In the genomic region with DNA sequence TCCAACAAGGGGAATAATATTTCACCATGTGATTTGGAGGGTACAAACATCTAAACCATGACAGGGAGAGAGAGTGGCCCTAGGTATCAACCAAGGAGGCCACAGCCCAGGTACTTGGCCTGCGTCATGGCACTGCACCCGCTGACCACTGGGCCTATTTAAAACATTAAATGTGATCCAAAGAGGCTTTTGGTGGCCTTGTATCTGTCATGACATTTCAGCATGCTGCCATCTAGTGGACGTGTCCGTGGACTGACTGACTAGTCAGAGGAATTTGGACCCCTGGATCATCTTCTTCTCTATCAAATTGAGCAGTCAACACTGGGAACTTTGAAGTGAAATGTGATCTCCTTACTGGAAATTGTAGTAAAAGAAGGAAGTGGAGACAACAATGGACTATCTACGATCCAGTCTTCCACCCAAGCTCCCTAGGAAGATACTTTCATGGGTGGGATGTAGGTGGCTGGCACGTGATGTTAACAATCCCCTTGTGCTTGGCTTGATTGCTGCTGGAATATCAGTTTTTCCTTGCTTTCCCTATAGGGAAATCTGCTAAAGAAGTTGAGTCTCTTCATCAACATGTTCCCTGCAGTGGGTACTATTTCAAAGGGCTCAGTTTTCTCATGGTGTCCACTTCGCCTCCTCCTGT, we compare ENCODE assay signal across 8 cellular contexts. TPM values are rescaled to one million over a fixed set of nuclear protein-coding genes. Genes with fewer than 3 reads are reported as not detected.
A peak's percentile ranks its signal among the peaks of the same experiment; 100 is the strongest.
DNase-seq lines count a peak whose midpoint lies in the region; ATAC-seq and TF ChIP-seq lines count a peak whose summit lies in the region.

No MANE protein-coding gene starts in this region.

- H3K9me3 ChIP-seq in A673 (ENCODE audit: low read depth, low read length, poor library complexity, severe bottlenecking) = no peaks in the 10 kb centered on the region
- H3K9me3 ChIP-seq in testis = no peaks in the 10 kb centered on the region

- WGBS in testis, 2 donors = 58 to 65% methylated on average over 7 of the region's 7 CpGs

- BruUV-seq in A673 (replicated peaks; lab: Mats Ljungman, UMichigan) = no TSS peak

- POLR2A ChIA-PET in A673 (lab: Charles Lee; ENCODE audit: low non-redundant PET) = no interaction called here

- peak; percentile 45 for ATAC-seq in HG02884 (IDR thresholded peaks at IDR 0.05; ENCODE audit: unreplicated experiment)
- ATAC-seq in left lobe of liver = peak; percentile 78
- ATAC-seq in GM21423 (IDR thresholded peaks at IDR 0.05; ENCODE audit: unreplicated experiment) = no peak

- intact Hi-C loops in A673 (cut with micrococcal nuclease; ENCODE audit: unreplicated experiment) (loop anchor here (5.0 kb wide), 1 partner anchor 312 kb away; no protein-coding TSS in a partner anchor), testis (cut with DNase I; ENCODE audit: low total_unique reads) (no loop called here)

- DNase-seq in A673 (ENCODE audit: low spot score) (peak; percentile 74), G401 (ENCODE audit: low spot score) (peak; percentile 35), NOMO-1 treated with dmso at 0.1 percent for 144 hours (lab: John Stamatoyannopoulos, UW; ENCODE audit: unreplicated experiment) (peak; percentile 1), astrocyte of the hippocampus (ENCODE audit: low read depth, low spot score) (peak; percentile 37), left lobe of liver (ENCODE audit: low spot score) (no peak), testis (peak; percentile 72)

- CTCF ChIA-PET in A673 (lab: Charles Lee) = no interaction called here

- H3K27me3 ChIP-seq in A673 (replicated peaks; ENCODE audit: insufficient read depth, low read depth, low read length, poor library complexity) = no peaks in the 10 kb centered on the region
- H3K27me3 ChIP-seq in testis = no peaks in the 10 kb centered on the region

- TF ChIP-seq CTCF in A673 (conservative IDR thresholded peaks at IDR 0.05; ENCODE audit: low read depth, low read length) = peak; percentile 82
- peak in 1 of 3 experiments; percentile 27 for TF ChIP-seq CTCF in testis (IDR thresholded peaks at IDR 0.05)

- no peak overlapping the region for H3K27ac ChIP-seq in A673 (ENCODE audit: low read depth, low read length, poor library complexity, severe bottlenecking)
- H3K27ac ChIP-seq in testis = no peak overlapping the region

- H3K36me3 ChIP-seq in A673 (ENCODE audit: insufficient read depth, low read length, poor library complexity, severe bottlenecking) (no peaks in the 10 kb centered on the region), testis (ENCODE audit: low read depth, missing control alignments) (no peaks in the 10 kb centered on the region)

- H3K4me1 ChIP-seq in A673 (ENCODE audit: insufficient read depth, low read length, poor library complexity, severe bottlenecking) (no peaks in the 10 kb centered on the region), testis (no peaks in the 10 kb centered on the region)

- TF ChIP-seq POLR2A in testis (IDR thresholded peaks at IDR 0.05) = no peak

- H3K4me3 ChIP-seq in A673 (ENCODE audit: low read depth, low read length, poor library complexity, severe bottlenecking) (no peak overlapping the region), testis (no peak overlapping the region)

- in situ Hi-C loops in G401 (cut with HindIII; ENCODE audit: low sequenced_read_pairs) = no loop called here

RNA-seq across cellular contexts. Expression of a gene that starts 24.6 kb away (rescaled TPM):
- total RNA-seq in A673 (2021) (0.07 TPM in 1 of 2 replicates, not detected in the other), left lobe of liver (0.20 TPM), testis (under 1 TPM; 0.68 to 0.79 TPM)
- 0.12 and 0.64 TPM in 2 replicates for total RNA-seq in G401 (2014; rRNA removed; shearing (Covaris generic))
- 6.9 TPM for polyA plus RNA-seq in testis (ENCODE audit: insufficient read depth, low read depth, low replicate concordance)
